Comparison of ENCODE assay signal across 1 cellular context in genomic region chr20:35771367-35771688, GRCh38.
TF ChIP-seq lines count a peak whose summit lies in the region.

No MANE protein-coding gene starts in this region.

TF ChIP-seq in GM12878, 131 proteins besides CTCF, POLR2A, EP300 and RAD21:
- TF ChIP-seq BRCA1 (IDR thresholded peaks at IDR 0.05; ENCODE audit: low read depth, low read length) = no peak
- no peak for TF ChIP-seq POU2F2 (IDR thresholded peaks at IDR 0.05; ENCODE audit: borderline replicate concordance, low read depth, low read length)
- no peak for TF ChIP-seq TAF1 (IDR thresholded peaks at IDR 0.05; ENCODE audit: borderline replicate concordance, low read depth, low read length)
- TF ChIP-seq MLLT1 (IDR thresholded peaks at IDR 0.05) = no peak
- no peak for TF ChIP-seq USF2 (IDR thresholded peaks at IDR 0.05; ENCODE audit: borderline replicate concordance, low read depth, low read length)
- no peak for TF ChIP-seq MTA2 (IDR thresholded peaks at IDR 0.05; ENCODE audit: low read depth)
- no peak for TF ChIP-seq CEBPB (IDR thresholded peaks at IDR 0.05; ENCODE audit: borderline replicate concordance in 1 of 2, low read depth in 2 of 2, low read length in 2 of 2)
- TF ChIP-seq ZZZ3 (IDR thresholded peaks at IDR 0.05; ENCODE audit: control insufficient read depth, insufficient read length, low read depth) = no peak
- TF ChIP-seq ZNF687 (IDR thresholded peaks at IDR 0.05) = no peak
- TF ChIP-seq CREM (IDR thresholded peaks at IDR 0.05; ENCODE audit: low read depth) = no peak
- TF ChIP-seq MAX (IDR thresholded peaks at IDR 0.05; ENCODE audit: low read depth, low read length) = no peak
- no peak for TF ChIP-seq TBL1XR1 (IDR thresholded peaks at IDR 0.05; ENCODE audit: low read depth, low read length)
- no peak for TF ChIP-seq BCL3 (IDR thresholded peaks at IDR 0.05; ENCODE audit: borderline replicate concordance, insufficient read depth, low read depth, low read length, poor library complexity, severe bottlenecking)
- no peak for TF ChIP-seq WRNIP1 (IDR thresholded peaks at IDR 0.05; ENCODE audit: borderline replicate concordance, low read depth, low read length)
- no peak for TF ChIP-seq SMARCA5 (IDR thresholded peaks at IDR 0.05)
- no peak for TF ChIP-seq ELK1 (IDR thresholded peaks at IDR 0.05; ENCODE audit: low read depth, low read length)
- no peak for TF ChIP-seq SPI1 (IDR thresholded peaks at IDR 0.05; ENCODE audit: borderline replicate concordance, insufficient read depth, low read depth, low read length)
- TF ChIP-seq PML (IDR thresholded peaks at IDR 0.05; ENCODE audit: low read length) = no peak
